ENCODE assay signal across 1 cellular context in the genomic region with DNA sequence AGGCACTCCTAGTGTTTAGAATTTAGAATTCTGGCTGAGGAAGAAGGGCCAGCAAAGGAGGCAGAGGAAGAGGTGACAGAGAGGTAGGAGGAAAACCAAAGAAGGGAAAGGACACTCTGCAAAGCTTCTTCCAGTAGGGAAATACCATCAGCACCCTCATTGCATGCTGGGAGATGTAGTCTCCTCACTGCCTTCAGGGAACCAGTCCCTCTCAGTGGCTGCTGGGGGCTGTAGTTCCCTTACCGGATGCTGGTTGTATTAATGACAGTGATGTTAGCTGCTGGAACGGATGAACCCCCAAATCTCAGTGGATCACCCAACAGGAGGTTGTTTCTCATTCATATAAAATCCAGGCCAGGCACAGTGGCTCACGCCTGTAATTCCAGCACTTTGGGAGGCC.
TF ChIP-seq lines count a peak whose summit lies in the region.

No MANE protein-coding gene starts in this region.

TF ChIP-seq in K562, 482 proteins besides CTCF, POLR2A, EP300 and RAD21 (continues in another document):
- TF ChIP-seq PHF8 (IDR thresholded peaks at IDR 0.05; ENCODE audit: borderline replicate concordance, low read length) = no peak
- TF ChIP-seq ZNF444 (CRISPR knock-in tag; IDR thresholded peaks at IDR 0.05) = no peak
- peak; percentile 49 for TF ChIP-seq ASH1L (IDR thresholded peaks at IDR 0.05; ENCODE audit: borderline replicate concordance, low read depth, partially characterized antibody)
- TF ChIP-seq ZNF507 (tag; conservative IDR thresholded peaks at IDR 0.05) = no peak
- TF ChIP-seq PTTG1 (tag; IDR thresholded peaks at IDR 0.05; ENCODE audit: low read depth) = no peak
- TF ChIP-seq PHB2 (IDR thresholded peaks at IDR 0.05; ENCODE audit: low read depth) = no peak
- no peak for TF ChIP-seq NRF1 (conservative IDR thresholded peaks at IDR 0.05 in 1 of 2, IDR thresholded peaks at IDR 0.05 in 1 of 2)
- TF ChIP-seq, protein P1, sequence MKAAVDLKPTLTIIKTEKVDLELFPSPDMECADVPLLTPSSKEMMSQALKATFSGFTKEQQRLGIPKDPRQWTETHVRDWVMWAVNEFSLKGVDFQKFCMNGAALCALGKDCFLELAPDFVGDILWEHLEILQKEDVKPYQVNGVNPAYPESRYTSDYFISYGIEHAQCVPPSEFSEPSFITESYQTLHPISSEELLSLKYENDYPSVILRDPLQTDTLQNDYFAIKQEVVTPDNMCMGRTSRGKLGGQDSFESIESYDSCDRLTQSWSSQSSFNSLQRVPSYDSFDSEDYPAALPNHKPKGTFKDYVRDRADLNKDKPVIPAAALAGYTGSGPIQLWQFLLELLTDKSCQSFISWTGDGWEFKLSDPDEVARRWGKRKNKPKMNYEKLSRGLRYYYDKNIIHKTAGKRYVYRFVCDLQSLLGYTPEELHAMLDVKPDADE (conservative IDR thresholded peaks at IDR 0.05; ENCODE audit: control insufficient read depth, low read depth, low read length) = peak; percentile 91
- TF ChIP-seq, protein P2, sequence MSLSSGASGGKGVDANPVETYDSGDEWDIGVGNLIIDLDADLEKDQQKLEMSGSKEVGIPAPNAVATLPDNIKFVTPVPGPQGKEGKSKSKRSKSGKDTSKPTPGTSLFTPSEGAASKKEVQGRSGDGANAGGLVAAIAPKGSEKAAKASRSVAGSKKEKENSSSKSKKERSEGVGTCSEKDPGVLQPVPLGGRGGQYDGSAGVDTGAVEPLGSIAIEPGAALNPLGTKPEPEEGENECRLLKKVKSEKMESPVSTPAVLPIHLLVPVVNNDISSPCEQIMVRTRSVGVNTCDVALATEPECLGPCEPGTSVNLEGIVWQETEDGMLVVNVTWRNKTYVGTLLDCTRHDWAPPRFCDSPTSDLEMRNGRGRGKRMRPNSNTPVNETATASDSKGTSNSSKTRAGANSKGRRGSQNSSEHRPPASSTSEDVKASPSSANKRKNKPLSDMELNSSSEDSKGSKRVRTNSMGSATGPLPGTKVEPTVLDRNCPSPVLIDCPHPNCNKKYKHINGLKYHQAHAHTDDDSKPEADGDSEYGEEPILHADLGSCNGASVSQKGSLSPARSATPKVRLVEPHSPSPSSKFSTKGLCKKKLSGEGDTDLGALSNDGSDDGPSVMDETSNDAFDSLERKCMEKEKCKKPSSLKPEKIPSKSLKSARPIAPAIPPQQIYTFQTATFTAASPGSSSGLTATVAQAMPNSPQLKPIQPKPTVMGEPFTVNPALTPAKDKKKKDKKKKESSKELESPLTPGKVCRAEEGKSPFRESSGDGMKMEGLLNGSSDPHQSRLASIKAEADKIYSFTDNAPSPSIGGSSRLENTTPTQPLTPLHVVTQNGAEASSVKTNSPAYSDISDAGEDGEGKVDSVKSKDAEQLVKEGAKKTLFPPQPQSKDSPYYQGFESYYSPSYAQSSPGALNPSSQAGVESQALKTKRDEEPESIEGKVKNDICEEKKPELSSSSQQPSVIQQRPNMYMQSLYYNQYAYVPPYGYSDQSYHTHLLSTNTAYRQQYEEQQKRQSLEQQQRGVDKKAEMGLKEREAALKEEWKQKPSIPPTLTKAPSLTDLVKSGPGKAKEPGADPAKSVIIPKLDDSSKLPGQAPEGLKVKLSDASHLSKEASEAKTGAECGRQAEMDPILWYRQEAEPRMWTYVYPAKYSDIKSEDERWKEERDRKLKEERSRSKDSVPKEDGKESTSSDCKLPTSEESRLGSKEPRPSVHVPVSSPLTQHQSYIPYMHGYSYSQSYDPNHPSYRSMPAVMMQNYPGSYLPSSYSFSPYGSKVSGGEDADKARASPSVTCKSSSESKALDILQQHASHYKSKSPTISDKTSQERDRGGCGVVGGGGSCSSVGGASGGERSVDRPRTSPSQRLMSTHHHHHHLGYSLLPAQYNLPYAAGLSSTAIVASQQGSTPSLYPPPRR (CRISPR knock-in tag; IDR thresholded peaks at IDR 0.05; ENCODE audit: borderline replicate concordance) = no peak
- TF ChIP-seq CUX1 (CRISPR knock-in tag; IDR thresholded peaks at IDR 0.05) = no peak
- no peak for TF ChIP-seq BRD9 (IDR thresholded peaks at IDR 0.05; ENCODE audit: low read depth, partially characterized antibody)
- TF ChIP-seq ZNF146 (CRISPR knock-in tag; IDR thresholded peaks at IDR 0.05; ENCODE audit: unreplicated experiment) = no peak
- no peak for TF ChIP-seq HNRNPUL1 (IDR thresholded peaks at IDR 0.05; ENCODE audit: low read length)
- TF ChIP-seq CREM (IDR thresholded peaks at IDR 0.05; ENCODE audit: low read depth) = peak; percentile 76
- TF ChIP-seq SIRT6 (IDR thresholded peaks at IDR 0.05; ENCODE audit: low read depth, low read length) = no peak
- no peak for TF ChIP-seq RFX5 (IDR thresholded peaks at IDR 0.05; ENCODE audit: low read depth, low read length)
- TF ChIP-seq NR2C2 (CRISPR knock-in tag; IDR thresholded peaks at IDR 0.05) = no peak
- TF ChIP-seq NR2C2 (tag; IDR thresholded peaks at IDR 0.05) = 0 out of 2 replicates have a peak, but pooled peaks have one; percentile 26
- TF ChIP-seq ZNF23 (CRISPR knock-in tag; IDR thresholded peaks at IDR 0.05) = no peak
- TF ChIP-seq, protein P3, sequence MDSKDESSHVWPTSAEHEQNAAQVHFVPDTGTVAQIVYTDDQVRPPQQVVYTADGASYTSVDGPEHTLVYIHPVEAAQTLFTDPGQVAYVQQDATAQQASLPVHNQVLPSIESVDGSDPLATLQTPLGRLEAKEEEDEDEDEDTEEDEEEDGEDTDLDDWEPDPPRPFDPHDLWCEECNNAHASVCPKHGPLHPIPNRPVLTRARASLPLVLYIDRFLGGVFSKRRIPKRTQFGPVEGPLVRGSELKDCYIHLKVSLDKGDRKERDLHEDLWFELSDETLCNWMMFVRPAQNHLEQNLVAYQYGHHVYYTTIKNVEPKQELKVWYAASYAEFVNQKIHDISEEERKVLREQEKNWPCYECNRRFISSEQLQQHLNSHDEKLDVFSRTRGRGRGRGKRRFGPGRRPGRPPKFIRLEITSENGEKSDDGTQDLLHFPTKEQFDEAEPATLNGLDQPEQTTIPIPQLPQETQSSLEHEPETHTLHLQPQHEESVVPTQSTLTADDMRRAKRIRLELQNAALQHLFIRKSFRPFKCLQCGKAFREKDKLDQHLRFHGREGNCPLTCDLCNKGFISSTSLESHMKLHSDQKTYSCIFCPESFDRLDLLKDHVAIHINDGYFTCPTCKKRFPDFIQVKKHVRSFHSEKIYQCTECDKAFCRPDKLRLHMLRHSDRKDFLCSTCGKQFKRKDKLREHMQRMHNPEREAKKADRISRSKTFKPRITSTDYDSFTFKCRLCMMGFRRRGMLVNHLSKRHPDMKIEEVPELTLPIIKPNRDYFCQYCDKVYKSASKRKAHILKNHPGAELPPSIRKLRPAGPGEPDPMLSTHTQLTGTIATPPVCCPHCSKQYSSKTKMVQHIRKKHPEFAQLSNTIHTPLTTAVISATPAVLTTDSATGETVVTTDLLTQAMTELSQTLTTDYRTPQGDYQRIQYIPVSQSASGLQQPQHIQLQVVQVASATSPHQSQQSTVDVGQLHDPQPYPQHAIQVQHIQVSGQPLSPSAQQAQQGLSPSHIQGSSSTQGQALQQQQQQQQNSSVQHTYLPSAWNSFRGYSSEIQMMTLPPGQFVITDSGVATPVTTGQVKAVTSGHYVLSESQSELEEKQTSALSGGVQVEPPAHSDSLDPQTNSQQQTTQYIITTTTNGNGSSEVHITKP (IDR thresholded peaks at IDR 0.05; ENCODE audit: partially characterized antibody) = peak; percentile 91
- TF ChIP-seq SREBF1 (IDR thresholded peaks at IDR 0.05; ENCODE audit: borderline replicate concordance, low read depth, low read length) = no peak
- no peak for TF ChIP-seq TGIF2 (CRISPR knock-in tag; IDR thresholded peaks at IDR 0.05)
- TF ChIP-seq ZNF24 (IDR thresholded peaks at IDR 0.05) = no peak
- no peak for TF ChIP-seq ZNF76 (CRISPR knock-in tag; IDR thresholded peaks at IDR 0.05; ENCODE audit: borderline replicate concordance)
- no peak for TF ChIP-seq GTF2B (IDR thresholded peaks at IDR 0.05; ENCODE audit: extremely low read depth, insufficient read length)
- TF ChIP-seq, protein P4, sequence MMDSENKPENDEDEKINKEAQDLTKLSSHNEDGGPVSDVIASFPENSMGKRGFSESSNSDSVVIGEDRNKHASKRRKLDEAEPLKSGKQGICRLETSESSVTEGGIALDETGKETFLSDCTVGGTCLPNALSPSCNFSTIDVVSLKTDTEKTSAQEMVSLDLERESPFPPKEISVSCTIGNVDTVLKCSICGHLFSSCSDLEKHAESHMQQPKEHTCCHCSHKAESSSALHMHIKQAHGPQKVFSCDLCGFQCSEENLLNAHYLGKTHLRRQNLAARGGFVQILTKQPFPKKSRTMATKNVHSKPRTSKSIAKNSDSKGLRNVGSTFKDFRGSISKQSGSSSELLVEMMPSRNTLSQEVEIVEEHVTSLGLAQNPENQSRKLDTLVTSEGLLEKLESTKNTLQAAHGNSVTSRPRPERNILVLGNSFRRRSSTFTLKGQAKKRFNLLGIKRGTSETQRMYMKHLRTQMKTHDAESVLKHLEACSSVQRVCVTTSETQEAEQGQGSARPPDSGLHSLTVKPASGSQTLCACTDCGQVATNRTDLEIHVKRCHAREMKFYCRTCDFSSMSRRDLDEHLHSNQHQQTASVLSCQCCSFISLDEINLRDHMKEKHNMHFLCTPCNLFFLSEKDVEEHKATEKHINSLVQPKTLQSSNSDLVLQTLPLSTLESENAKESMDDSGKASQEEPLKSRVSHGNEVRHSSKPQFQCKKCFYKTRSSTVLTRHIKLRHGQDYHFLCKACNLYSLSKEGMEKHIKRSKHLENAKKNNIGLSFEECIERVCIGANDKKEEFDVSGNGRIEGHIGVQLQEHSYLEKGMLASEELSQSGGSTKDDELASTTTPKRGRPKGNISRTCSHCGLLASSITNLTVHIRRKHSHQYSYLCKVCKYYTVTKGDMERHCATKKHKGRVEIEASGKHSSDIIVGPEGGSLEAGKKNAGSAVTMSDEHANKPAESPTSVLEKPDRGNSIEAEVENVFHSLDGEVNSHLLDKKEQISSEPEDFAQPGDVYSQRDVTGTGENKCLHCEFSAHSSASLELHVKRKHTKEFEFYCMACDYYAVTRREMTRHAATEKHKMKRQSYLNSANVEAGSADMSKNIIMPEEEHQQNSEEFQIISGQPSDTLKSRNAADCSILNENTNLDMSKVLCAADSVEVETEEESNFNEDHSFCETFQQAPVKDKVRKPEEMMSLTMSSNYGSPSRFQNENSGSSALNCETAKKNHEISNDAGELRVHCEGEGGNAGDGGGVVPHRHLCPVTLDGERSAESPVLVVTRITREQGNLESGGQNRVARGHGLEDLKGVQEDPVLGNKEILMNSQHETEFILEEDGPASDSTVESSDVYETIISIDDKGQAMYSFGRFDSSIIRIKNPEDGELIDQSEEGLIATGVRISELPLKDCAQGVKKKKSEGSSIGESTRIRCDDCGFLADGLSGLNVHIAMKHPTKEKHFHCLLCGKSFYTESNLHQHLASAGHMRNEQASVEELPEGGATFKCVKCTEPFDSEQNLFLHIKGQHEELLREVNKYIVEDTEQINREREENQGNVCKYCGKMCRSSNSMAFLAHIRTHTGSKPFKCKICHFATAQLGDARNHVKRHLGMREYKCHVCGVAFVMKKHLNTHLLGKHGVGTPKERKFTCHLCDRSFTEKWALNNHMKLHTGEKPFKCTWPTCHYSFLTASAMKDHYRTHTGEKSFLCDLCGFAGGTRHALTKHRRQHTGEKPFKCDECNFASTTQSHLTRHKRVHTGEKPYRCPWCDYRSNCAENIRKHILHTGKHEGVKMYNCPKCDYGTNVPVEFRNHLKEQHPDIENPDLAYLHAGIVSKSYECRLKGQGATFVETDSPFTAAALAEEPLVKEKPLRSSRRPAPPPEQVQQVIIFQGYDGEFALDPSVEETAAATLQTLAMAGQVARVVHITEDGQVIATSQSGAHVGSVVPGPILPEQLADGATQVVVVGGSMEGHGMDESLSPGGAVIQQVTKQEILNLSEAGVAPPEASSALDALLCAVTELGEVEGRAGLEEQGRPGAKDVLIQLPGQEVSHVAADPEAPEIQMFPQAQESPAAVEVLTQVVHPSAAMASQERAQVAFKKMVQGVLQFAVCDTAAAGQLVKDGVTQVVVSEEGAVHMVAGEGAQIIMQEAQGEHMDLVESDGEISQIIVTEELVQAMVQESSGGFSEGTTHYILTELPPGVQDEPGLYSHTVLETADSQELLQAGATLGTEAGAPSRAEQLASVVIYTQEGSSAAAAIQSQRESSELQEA (IDR thresholded peaks at IDR 0.05; ENCODE audit: low read depth) = no peak
- no peak for TF ChIP-seq ZNF583 (CRISPR knock-in tag; IDR thresholded peaks at IDR 0.05)
- 0 out of 2 replicates have a peak, but pooled peaks have one; percentile 14 for TF ChIP-seq TEAD4 (IDR thresholded peaks at IDR 0.05; ENCODE audit: low read length)
- TF ChIP-seq TEAD4 (CRISPR knock-in tag; IDR thresholded peaks at IDR 0.05; ENCODE audit: borderline replicate concordance) = no peak
